Comparison of ENCODE assay signal across 7 cellular contexts in the genomic region with DNA sequence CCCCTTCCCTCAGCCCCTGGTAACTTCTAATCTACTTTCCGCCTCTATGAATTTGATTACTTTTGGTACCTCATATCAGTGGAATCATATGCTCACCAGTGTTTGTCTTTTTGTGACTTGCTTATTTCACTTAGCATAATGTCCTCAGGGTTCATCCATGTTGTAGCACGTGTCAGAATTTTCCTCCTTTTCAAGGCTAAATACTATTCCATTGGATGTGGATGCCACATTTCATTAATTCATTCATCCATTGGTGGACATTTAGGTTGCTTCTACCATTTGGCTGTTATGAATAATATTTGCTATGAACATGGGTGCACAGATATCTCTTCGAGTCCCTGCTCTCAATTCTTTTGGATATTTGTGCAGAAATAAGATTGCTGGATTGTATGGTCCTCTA.
"Had no signal": no experiment of that assay in that cellular context is flagged by ENCODE, and none has a peak within 500 bp of the region (broad histone marks: within the 10 kb centered on the region; RNA-seq: fewer than 3 reads in every experiment).

No MANE protein-coding gene starts in this region.

- H3K4me3 ChIP-seq: GM12878 had no signal

- DNase-seq: GDM1, GF-D8 had no signal

- ATAC-seq: GM12878 had no signal

- FAIRE-seq: G401.6, GM12878, GM12891, GM12892, GM18507 had no signal
